Comparison of ENCODE assay signal across 1 cellular context in the genomic region with DNA sequence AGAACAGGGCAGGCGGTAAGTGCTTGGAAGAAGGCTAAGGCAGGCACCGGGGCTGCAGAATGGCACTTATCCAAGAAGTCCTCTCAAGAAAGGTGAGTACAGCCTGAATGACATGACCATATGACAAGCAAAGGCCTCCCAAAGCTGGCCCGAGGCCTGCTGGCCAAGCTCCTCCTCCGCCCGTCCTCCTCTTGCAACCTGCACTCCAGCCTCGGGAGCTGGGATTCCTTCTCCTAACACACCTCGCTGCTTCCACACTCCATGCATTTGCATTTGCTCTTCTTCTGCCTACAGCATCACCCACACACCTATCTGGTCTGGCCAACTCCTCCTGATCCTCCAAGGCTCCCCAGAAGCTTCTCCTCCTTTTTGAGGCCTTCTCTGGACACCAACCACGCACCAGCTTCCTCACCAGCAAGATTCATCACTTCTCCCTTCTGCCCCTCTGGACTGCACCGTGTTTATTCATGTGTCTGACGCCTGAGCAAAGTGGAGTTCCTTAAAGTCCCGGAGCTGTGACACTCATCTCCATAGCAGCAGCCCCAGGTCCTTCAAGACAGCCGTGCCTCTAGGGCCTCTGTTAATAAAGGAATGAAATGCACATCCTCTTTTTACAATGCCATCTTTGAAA.
TF ChIP-seq lines count a peak whose summit lies in the region.

No MANE protein-coding gene starts in this region.

TF ChIP-seq in GM23338, 12 proteins besides CTCF, POLR2A, EP300 and RAD21 (continued from another document):
- TF ChIP-seq, protein P1, sequence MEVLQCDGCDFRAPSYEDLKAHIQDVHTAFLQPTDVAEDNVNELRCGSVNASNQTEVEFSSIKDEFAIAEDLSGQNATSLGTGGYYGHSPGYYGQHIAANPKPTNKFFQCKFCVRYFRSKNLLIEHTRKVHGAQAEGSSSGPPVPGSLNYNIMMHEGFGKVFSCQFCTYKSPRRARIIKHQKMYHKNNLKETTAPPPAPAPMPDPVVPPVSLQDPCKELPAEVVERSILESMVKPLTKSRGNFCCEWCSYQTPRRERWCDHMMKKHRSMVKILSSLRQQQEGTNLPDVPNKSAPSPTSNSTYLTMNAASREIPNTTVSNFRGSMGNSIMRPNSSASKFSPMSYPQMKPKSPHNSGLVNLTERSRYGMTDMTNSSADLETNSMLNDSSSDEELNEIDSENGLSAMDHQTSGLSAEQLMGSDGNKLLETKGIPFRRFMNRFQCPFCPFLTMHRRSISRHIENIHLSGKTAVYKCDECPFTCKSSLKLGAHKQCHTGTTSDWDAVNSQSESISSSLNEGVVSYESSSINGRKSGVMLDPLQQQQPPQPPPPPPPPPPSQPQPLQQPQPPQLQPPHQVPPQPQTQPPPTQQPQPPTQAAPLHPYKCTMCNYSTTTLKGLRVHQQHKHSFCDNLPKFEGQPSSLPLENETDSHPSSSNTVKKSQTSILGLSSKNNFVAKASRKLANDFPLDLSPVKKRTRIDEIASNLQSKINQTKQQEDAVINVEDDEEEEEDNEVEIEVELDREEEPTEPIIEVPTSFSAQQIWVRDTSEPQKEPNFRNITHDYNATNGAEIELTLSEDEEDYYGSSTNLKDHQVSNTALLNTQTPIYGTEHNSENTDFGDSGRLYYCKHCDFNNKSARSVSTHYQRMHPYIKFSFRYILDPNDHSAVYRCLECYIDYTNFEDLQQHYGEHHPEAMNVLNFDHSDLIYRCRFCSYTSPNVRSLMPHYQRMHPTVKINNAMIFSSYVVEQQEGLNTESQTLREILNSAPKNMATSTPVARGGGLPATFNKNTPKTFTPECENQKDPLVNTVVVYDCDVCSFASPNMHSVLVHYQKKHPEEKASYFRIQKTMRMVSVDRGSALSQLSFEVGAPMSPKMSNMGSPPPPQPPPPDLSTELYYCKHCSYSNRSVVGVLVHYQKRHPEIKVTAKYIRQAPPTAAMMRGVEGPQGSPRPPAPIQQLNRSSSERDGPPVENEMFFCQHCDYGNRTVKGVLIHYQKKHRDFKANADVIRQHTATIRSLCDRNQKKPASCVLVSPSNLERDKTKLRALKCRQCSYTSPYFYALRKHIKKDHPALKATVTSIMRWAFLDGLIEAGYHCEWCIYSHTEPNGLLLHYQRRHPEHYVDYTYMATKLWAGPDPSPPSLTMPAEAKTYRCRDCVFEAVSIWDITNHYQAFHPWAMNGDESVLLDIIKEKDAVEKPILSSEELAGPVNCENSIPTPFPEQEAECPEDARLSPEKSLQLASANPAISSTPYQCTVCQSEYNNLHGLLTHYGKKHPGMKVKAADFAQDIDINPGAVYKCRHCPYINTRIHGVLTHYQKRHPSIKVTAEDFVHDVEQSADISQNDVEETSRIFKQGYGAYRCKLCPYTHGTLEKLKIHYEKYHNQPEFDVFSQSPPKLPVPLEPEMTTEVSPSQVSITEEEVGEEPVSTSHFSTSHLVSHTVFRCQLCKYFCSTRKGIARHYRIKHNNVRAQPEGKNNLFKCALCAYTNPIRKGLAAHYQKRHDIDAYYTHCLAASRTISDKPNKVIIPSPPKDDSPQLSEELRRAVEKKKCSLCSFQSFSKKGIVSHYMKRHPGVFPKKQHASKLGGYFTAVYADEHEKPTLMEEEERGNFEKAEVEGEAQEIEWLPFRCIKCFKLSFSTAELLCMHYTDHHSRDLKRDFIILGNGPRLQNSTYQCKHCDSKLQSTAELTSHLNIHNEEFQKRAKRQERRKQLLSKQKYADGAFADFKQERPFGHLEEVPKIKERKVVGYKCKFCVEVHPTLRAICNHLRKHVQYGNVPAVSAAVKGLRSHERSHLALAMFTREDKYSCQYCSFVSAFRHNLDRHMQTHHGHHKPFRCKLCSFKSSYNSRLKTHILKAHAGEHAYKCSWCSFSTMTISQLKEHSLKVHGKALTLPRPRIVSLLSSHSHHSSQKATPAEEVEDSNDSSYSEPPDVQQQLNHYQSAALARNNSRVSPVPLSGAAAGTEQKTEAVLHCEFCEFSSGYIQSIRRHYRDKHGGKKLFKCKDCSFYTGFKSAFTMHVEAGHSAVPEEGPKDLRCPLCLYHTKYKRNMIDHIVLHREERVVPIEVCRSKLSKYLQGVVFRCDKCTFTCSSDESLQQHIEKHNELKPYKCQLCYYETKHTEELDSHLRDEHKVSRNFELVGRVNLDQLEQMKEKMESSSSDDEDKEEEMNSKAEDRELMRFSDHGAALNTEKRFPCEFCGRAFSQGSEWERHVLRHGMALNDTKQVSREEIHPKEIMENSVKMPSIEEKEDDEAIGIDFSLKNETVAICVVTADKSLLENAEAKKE (CRISPR knock-in tag; IDR thresholded peaks at IDR 0.05), result no peak
